ENCODE assay signal across 8 cellular contexts in genomic region chr2:189178726-189179606, GRCh38. TPM values are rescaled to one million over a fixed set of nuclear protein-coding genes. Genes with fewer than 3 reads are reported as not detected.
DNase-seq lines count a peak whose midpoint lies in the region; ATAC-seq, FAIRE-seq and TF ChIP-seq lines count a peak whose summit lies in the region.

No MANE protein-coding gene starts in this region.

- TF ChIP-seq CTCF in endothelial cell of umbilical vein (IDR thresholded peaks at IDR 0.05; ENCODE audit: extremely low read depth in 1 of 2, insufficient read depth in 1 of 2, low read depth in 1 of 2, low read length in 2 of 2) (no peak), mucosa of descending colon (IDR thresholded peaks at IDR 0.05) (no peak), vagina (IDR thresholded peaks at IDR 0.05) (no peak)

- H3K4me3 Mint-ChIP-seq in activated naive CD4-positive, alpha-beta T cell treated with anti-CD3 and anti-CD28 coated beads, Interleukin-2, amount 50 U/mL, for 24 hours, result peak overlapping the region; percentile 64
- H3K4me3 Mint-ChIP-seq in stimulated activated naive B cell treated with anti-CD40 and anti-IgM and Interleukin-4, amounts not matched to agents 10 μg/mL and 1 μg/mL and 100 μg/mL, for 72 hours, result no peak overlapping the region

- H4K20me1 ChIP-seq in endothelial cell of umbilical vein (replicated peaks; ENCODE audit: control insufficient read depth, extremely low read depth, insufficient read depth, low read length), result no peaks in the 10 kb centered on the region

- H3K9me3 ChIP-seq in endothelial cell of umbilical vein (replicated peaks; ENCODE audit: control insufficient read depth, insufficient read depth, low read length) (no peaks in the 10 kb centered on the region), mucosa of descending colon (no peaks in the 10 kb centered on the region), vagina (no peaks in the 10 kb centered on the region)

- ATAC-seq in mucosa of descending colon (peak; percentile 38), HG03439 (IDR thresholded peaks at IDR 0.05; ENCODE audit: unreplicated experiment) (no peak)
- no peak for ATAC-seq in stimulated activated naive B cell treated with anti-CD40 and anti-IgM and Interleukin-4, amounts not matched to agents 10 μg/mL and 1 μg/mL and 100 μg/mL, for 72 hours (replicated peaks)

- peak overlapping the region; percentile 55 for H3K9ac ChIP-seq in endothelial cell of umbilical vein (replicated peaks; ENCODE audit: extremely low read depth, insufficient read depth, low read length)

- H3K27ac ChIP-seq in endothelial cell of umbilical vein (ENCODE audit: insufficient read depth, low read depth, low read length) (peak overlapping the region; percentile 65), vagina (peak overlapping the region; percentile 85)

- H3K79me2 ChIP-seq in endothelial cell of umbilical vein (ENCODE audit: control insufficient read depth, insufficient read depth, low read length), result peaks cover 41% of the 10 kb centered on the region

- H3K4me2 ChIP-seq in endothelial cell of umbilical vein (ENCODE audit: insufficient read depth, low read length), result peak overlapping the region; percentile 90

- dilution Hi-C loops in endothelial cell of umbilical vein (cut with MboI; ENCODE audit: extremely low pct_ligation_motif_present, low sequenced_read_pairs), result no loop called here

- CTCF ChIA-PET in endothelial cell of umbilical vein (lab: Charles Lee), result interaction anchor here (0.6 to 4.8 kb wide), 58 partner anchors 8 to 655 kb away, joined by 3 to 98 read pairs (median 5); no protein-coding TSS in a partner anchor

- intact Hi-C loops in endothelial cell of umbilical vein (cut with micrococcal nuclease) (loop anchor here (1.0 to 2.0 kb wide), 7 partner anchors 31 to 233 kb away; no protein-coding TSS in a partner anchor), mucosa of descending colon (cut with DNase I, micrococcal nuclease) (no loop called here), vagina (cut with DNase I) (no loop called here)

- H3K27me3 ChIP-seq in endothelial cell of umbilical vein (ENCODE audit: control insufficient read depth in 2 of 2, insufficient read depth in 2 of 2, low read length in 2 of 2), result no peaks in the 10 kb centered on the region
- no peaks in the 10 kb centered on the region for H3K27me3 ChIP-seq in vagina

- H3K27ac Mint-ChIP-seq in activated naive CD4-positive, alpha-beta T cell treated with anti-CD3 and anti-CD28 coated beads, Interleukin-2, amount 50 U/mL, for 24 hours, result no peak overlapping the region
- no peak overlapping the region for H3K27ac Mint-ChIP-seq in stimulated activated naive B cell treated with anti-CD40 and anti-IgM and Interleukin-4, amounts not matched to agents 10 μg/mL and 1 μg/mL and 100 μg/mL, for 72 hours

- H3K4me1 Mint-ChIP-seq in activated naive CD4-positive, alpha-beta T cell treated with anti-CD3 and anti-CD28 coated beads, Interleukin-2, amount 50 U/mL, for 24 hours, result peaks cover 18% of the 10 kb centered on the region
- no peaks in the 10 kb centered on the region for H3K4me1 Mint-ChIP-seq in stimulated activated naive B cell treated with anti-CD40 and anti-IgM and Interleukin-4, amounts not matched to agents 10 μg/mL and 1 μg/mL and 100 μg/mL, for 72 hours

- peaks cover 14% of the 10 kb centered on the region for H3K27me3 Mint-ChIP-seq in activated naive CD4-positive, alpha-beta T cell treated with anti-CD3 and anti-CD28 coated beads, Interleukin-2, amount 50 U/mL, for 24 hours
- peaks cover 9 to 10% of the 10 kb centered on the region in 2 donors for H3K27me3 Mint-ChIP-seq in stimulated activated naive B cell treated with anti-CD40 and anti-IgM and Interleukin-4, amounts not matched to agents 10 μg/mL and 1 μg/mL and 100 μg/mL, for 72 hours

- peaks cover 15% of the 10 kb centered on the region for H3K4me1 ChIP-seq in endothelial cell of umbilical vein (ENCODE audit: control insufficient read depth, extremely low read depth, insufficient read depth, low read length)
- H3K4me1 ChIP-seq in mucosa of descending colon (ENCODE audit: low read depth), result peaks cover 8% of the 10 kb centered on the region
- H3K4me1 ChIP-seq in vagina, result peaks cover 20% of the 10 kb centered on the region

- H3K9me1 ChIP-seq in endothelial cell of umbilical vein (replicated peaks; ENCODE audit: control insufficient read depth, extremely low read depth, insufficient read depth, low read length), result no peaks in the 10 kb centered on the region

- H3K4me3 ChIP-seq in endothelial cell of umbilical vein (replicated peaks in 1 of 3; ENCODE audit: insufficient read depth in 1 of 3, low read depth in 1 of 3, low read length in 3 of 3), result peak overlapping the region; percentile 54 to 98 (median 76)
- peak overlapping the region; percentile 3 for H3K4me3 ChIP-seq in mucosa of descending colon
- peak overlapping the region; percentile 54 to 62 for H3K4me3 ChIP-seq in vagina

- peak; percentile 72 for FAIRE-seq in endothelial cell of umbilical vein (lab: Jason Lieb, UNC)

- DNase-seq in activated naive CD4-positive, alpha-beta T cell treated with Interleukin-2 at 50 U/mL for 16 hours, result no peak
- peak; percentile 78 for DNase-seq in endothelial cell of umbilical vein (ENCODE audit: low read depth, low spot score)
- DNase-seq in mucosa of descending colon, result no peak
- DNase-seq in vagina (ENCODE audit: extremely low spot score in 2 of 2), result no peak
- no peak for DNase-seq in stimulated activated naive B cell treated with anti-CD40 and anti-IgM and Interleukin-4, amounts not matched to agents 10 μg/mL and 1 μg/mL and 100 μg/mL, for 72 hours
- no peak for DNase-seq in SW480 (ENCODE audit: low spot score)

- TF ChIP-seq POLR2A in endothelial cell of umbilical vein (IDR thresholded peaks at IDR 0.05; ENCODE audit: low read depth, low read length) (peak; percentile 52), vagina (IDR thresholded peaks at IDR 0.05) (no peak)

- peak overlapping the region; percentile 75 for H2AFZ ChIP-seq in endothelial cell of umbilical vein (ENCODE audit: low read depth, low read length)

- H3K36me3 Mint-ChIP-seq in activated naive CD4-positive, alpha-beta T cell treated with anti-CD3 and anti-CD28 coated beads, Interleukin-2, amount 50 U/mL, for 24 hours, result no peaks in the 10 kb centered on the region
- H3K36me3 Mint-ChIP-seq in stimulated activated naive B cell treated with anti-CD40 and anti-IgM and Interleukin-4, amounts not matched to agents 10 μg/mL and 1 μg/mL and 100 μg/mL, for 72 hours, result no peaks in the 10 kb centered on the region

- no peaks in the 10 kb centered on the region for H3K9me3 Mint-ChIP-seq in activated naive CD4-positive, alpha-beta T cell treated with anti-CD3 and anti-CD28 coated beads, Interleukin-2, amount 50 U/mL, for 24 hours
- H3K9me3 Mint-ChIP-seq in stimulated activated naive B cell treated with anti-CD40 and anti-IgM and Interleukin-4, amounts not matched to agents 10 μg/mL and 1 μg/mL and 100 μg/mL, for 72 hours, result no peaks in the 10 kb centered on the region

- POLR2A ChIA-PET in endothelial cell of umbilical vein (lab: Charles Lee), result interaction anchor here (0.6 to 1.1 kb wide), 5 partner anchors 12 to 44 kb away, joined by 3 read pairs; no protein-coding TSS in a partner anchor

- TSS peak; percentile 84 for BruUV-seq in endothelial cell of umbilical vein (replicated peaks; lab: Mats Ljungman, UMichigan)

- H3K36me3 ChIP-seq in endothelial cell of umbilical vein (ENCODE audit: control insufficient read depth in 2 of 2, extremely low read depth in 1 of 2, insufficient read depth in 2 of 2, low read length in 2 of 2) (no peaks in the 10 kb centered on the region), mucosa of descending colon (ENCODE audit: low read depth) (no peaks in the 10 kb centered on the region), vagina (no peaks in the 10 kb centered on the region)

TF ChIP-seq in endothelial cell of umbilical vein, 7 proteins besides CTCF, POLR2A, EP300 and RAD21:
- TF ChIP-seq MYC (IDR thresholded peaks at IDR 0.05; ENCODE audit: low read depth, low read length), result no peak
- TF ChIP-seq FOS (IDR thresholded peaks at IDR 0.05; ENCODE audit: borderline replicate concordance, insufficient read depth, low read length), result no peak
- TF ChIP-seq JUN (IDR thresholded peaks at IDR 0.05; ENCODE audit: borderline replicate concordance, insufficient read depth, insufficient read length, low read depth), result no peak
- TF ChIP-seq EZH2 (IDR thresholded peaks at IDR 0.05; ENCODE audit: borderline replicate concordance, low read depth, low read length, severe bottlenecking), result no peak
- TF ChIP-seq POLR2AphosphoS5 (IDR thresholded peaks at IDR 0.05; ENCODE audit: insufficient read depth, low read depth, low read length), result no peak
- no peak for TF ChIP-seq GATA2 (IDR thresholded peaks at IDR 0.05; ENCODE audit: insufficient read depth, insufficient read length, low read depth, low read length)
- no peak for TF ChIP-seq MAX (IDR thresholded peaks at IDR 0.05; ENCODE audit: insufficient read depth, insufficient read length)

RNA-seq across cellular contexts. Expression of gene COL5A2, which starts 0.6 kb away (rescaled TPM):
- total RNA-seq in endothelial cell of umbilical vein (123 and 138 TPM in 2 replicates), mucosa of descending colon (10 to 100 TPM in 2 of 3 donors, 1 to 10 TPM in 1; 4.5 to 58.5 (median 31.8) TPM), vagina (33.1 TPM)
- polyA plus RNA-seq in endothelial cell of umbilical vein, result 40.6 and 47.4 TPM in 2 replicates
- 59.0 and 66.0 TPM in 2 replicates for polyA plus RNA-seq in endothelial cell of umbilical vein (2011; cell fraction: cytosol; rRNA removed)
- 139 and 148 TPM in 2 replicates for polyA plus RNA-seq in endothelial cell of umbilical vein (2011; cell fraction: nucleus; rRNA removed)
- polyA plus RNA-seq in endothelial cell of umbilical vein (2012), result 148 and 260 TPM in 2 replicates
- 126 and 150 TPM in 2 replicates for polyA minus RNA-seq in endothelial cell of umbilical vein
- 0.61 TPM for polyA minus RNA-seq in endothelial cell of umbilical vein (2011; cell fraction: cytosol; rRNA and poly(A)+ RNA removed)
- polyA minus RNA-seq in endothelial cell of umbilical vein (2011; cell fraction: nucleus; rRNA and poly(A)+ RNA removed), result 65.6 and 71.3 TPM in 2 replicates

Comparison
In these comparisons a context has a peak if more than half of its experiments do, and no peak if none do; other contexts are left out.
1. H3K4me3 ChIP-seq: peak in every context shown above with its lines; median percentile 76 in endothelial cell of umbilical vein; 58 in vagina; 3 in mucosa of descending colon.